In genomic region chr6:5095236-5095635, GRCh38 we compare ENCODE assay signal across 13 cellular contexts. TPM values are rescaled to one million over a fixed set of nuclear protein-coding genes. Genes with fewer than 3 reads are reported as not detected.
DNase-seq lines count a peak whose midpoint lies in the region; ATAC-seq, FAIRE-seq and TF ChIP-seq lines count a peak whose summit lies in the region.
"Had no signal": no experiment of that assay in that cellular context is flagged by ENCODE, and none has a peak within 500 bp of the region (broad histone marks: within the 10 kb centered on the region; RNA-seq: fewer than 3 reads in every experiment).

No MANE protein-coding gene starts in this region.

- TF ChIP-seq POLR2A in GM12892 (IDR thresholded peaks at IDR 0.05; ENCODE audit: low read depth, low read length) (no peak), K562 (conservative IDR thresholded peaks at IDR 0.05) (no peak)

- H3K27me3 ChIP-seq in K562 (ENCODE audit: control insufficient read depth in 2 of 2, insufficient read depth in 2 of 2, low read length in 2 of 2): peaks cover 13% of the 10 kb centered on the region in 2 experiments
- H3K27me3 ChIP-seq in psoas muscle (ENCODE audit: insufficient read depth in 3 of 3, low read length in 2 of 3): peaks cover 0 to 3% (median 2%) of the 10 kb centered on the region in 3 donors
- H3K27me3 ChIP-seq: tibial nerve had no signal

- FAIRE-seq in GM12892 (lab: Jason Lieb, UNC) (peak; percentile 5), K562 (lab: Jason Lieb, UNC) (no peak)
- FAIRE-seq: islet of Langerhans had no signal

- no peak for TF ChIP-seq EP300 in K562 (IDR thresholded peaks at IDR 0.05; ENCODE audit: low read length)

- intact Hi-C loops in K562 (cut with micrococcal nuclease): no loop called here
- intact Hi-C loops in psoas muscle (cut with DNase I): no loop called here

- no peak overlapping the region for H3K27ac Mint-ChIP-seq in activated CD8-positive, alpha-beta T cell treated with anti-CD3 and anti-CD28 coated beads, Interleukin-2, amount 10 ng/mL, durations not matched to agents 7 days and 5 days
- H3K27ac Mint-ChIP-seq: CD4-positive, alpha-beta T cell had no signal

- no peak overlapping the region for H3K4me3 ChIP-seq in K562
- no peak overlapping the region for H3K4me3 ChIP-seq in psoas muscle
- H3K4me3 ChIP-seq: coronary artery, skin epidermis, tibial nerve had no signal

- no peaks in the 10 kb centered on the region for H3K36me3 Mint-ChIP-seq in activated CD8-positive, alpha-beta T cell treated with anti-CD3 and anti-CD28 coated beads, Interleukin-2, amount 10 ng/mL, durations not matched to agents 7 days and 5 days (ENCODE audit: low read depth)

- TF ChIP-seq CTCF in K562 (IDR thresholded peaks at IDR 0.05 in 2 of 3, conservative IDR thresholded peaks at IDR 0.05 in 1 of 3; ENCODE audit: insufficient read depth in 2 of 3, low read depth in 1 of 3, low read length in 3 of 3): no peak
- no peak for TF ChIP-seq CTCF in psoas muscle (IDR thresholded peaks at IDR 0.05)

- H3K36me3 ChIP-seq in K562 (ENCODE audit: control insufficient read depth, insufficient read depth, low read length) (no peaks in the 10 kb centered on the region), psoas muscle (ENCODE audit: insufficient read depth in 1 of 2, low read depth in 1 of 2) (no peaks in the 10 kb centered on the region)
- H3K36me3 ChIP-seq: tibial nerve had no signal

- DNase-seq in GM12892 (ENCODE audit: insufficient read length): no peak
- no peak for DNase-seq in K562 (ENCODE audit: extremely low read depth in 1 of 4, low spot score in 3 of 4)
- no peak for DNase-seq in psoas muscle
- no peak for DNase-seq in activated CD8-positive, alpha-beta T cell treated with anti-CD3 and anti-CD28 coated beads, Interleukin-2, amount 10 ng/mL, durations not matched to agents 7 days and 5 days
- no peak for DNase-seq in GDM1 (lab: John Stamatoyannopoulos, UW)
- no peak for DNase-seq in midbrain (lab: John Stamatoyannopoulos, UW)
- DNase-seq: CD4-positive, alpha-beta T cell had no signal

- H3K79me2 ChIP-seq in K562 (ENCODE audit: control insufficient read depth, insufficient read depth, low read length): no peaks in the 10 kb centered on the region

- peaks cover 12% of the 10 kb centered on the region for H3K27me3 Mint-ChIP-seq in activated CD8-positive, alpha-beta T cell treated with anti-CD3 and anti-CD28 coated beads, Interleukin-2, amount 10 ng/mL, durations not matched to agents 7 days and 5 days (ENCODE audit: low read depth)

- H3K9ac ChIP-seq in K562 (ENCODE audit: insufficient read depth in 1 of 2, low read depth in 2 of 2, low read length in 2 of 2): no peak overlapping the region

- TF ChIP-seq RAD21 in K562 (CRISPR knock-in tag; conservative IDR thresholded peaks at IDR 0.05 in 1 of 2, IDR thresholded peaks at IDR 0.05 in 1 of 2): no peak

- no peak overlapping the region for H2AFZ ChIP-seq in K562 (ENCODE audit: low read depth, low read length)

- H3K4me1 ChIP-seq in K562 (replicated peaks in 1 of 2; ENCODE audit: control insufficient read depth in 2 of 2, insufficient read depth in 2 of 2, low read length in 2 of 2) (peaks cover 0 to 10% of the 10 kb centered on the region in 2 experiments; a peak in 2 of 5 replicates), psoas muscle (no peaks in the 10 kb centered on the region)

- H3K27ac ChIP-seq in K562 (ENCODE audit: extremely low read depth, low read depth, low read length): no peak overlapping the region
- H3K27ac ChIP-seq in psoas muscle: no peak overlapping the region
- H3K27ac ChIP-seq: coronary artery, tibial nerve had no signal

- POLR2A ChIA-PET in K562 (lab: Yijun Ruan, JAX): no interaction called here
- POLR2A ChIA-PET in activated CD8-positive, alpha-beta T cell treated with anti-CD3 and anti-CD28 coated beads, Interleukin-2, amount 10 ng/mL, durations not matched to agents 7 days and 5 days (lab: Charles Lee): no interaction called here

- CTCF ChIA-PET in K562 (lab: Yijun Ruan, JAX; ENCODE audit: low intra/inter-chr PET ratio): no interaction called here
- CTCF ChIA-PET in activated CD8-positive, alpha-beta T cell treated with anti-CD3 and anti-CD28 coated beads, Interleukin-2, amount 10 ng/mL, durations not matched to agents 7 days and 5 days (lab: Charles Lee): no interaction called here

- H3K4me2 ChIP-seq in K562 (ENCODE audit: insufficient read depth, low read length): no peak overlapping the region

- H3K9me3 ChIP-seq in K562 (replicated peaks; ENCODE audit: control insufficient read depth, insufficient read depth, low read depth, low read length) (no peaks in the 10 kb centered on the region), psoas muscle (no peaks in the 10 kb centered on the region)
- H3K9me3 ChIP-seq: tibial nerve had no signal

- no peaks in the 10 kb centered on the region for H3K9me1 ChIP-seq in K562 (ENCODE audit: control insufficient read depth, insufficient read depth, low read length)

- no peaks in the 10 kb centered on the region for H3K9me3 Mint-ChIP-seq in activated CD8-positive, alpha-beta T cell treated with anti-CD3 and anti-CD28 coated beads, Interleukin-2, amount 10 ng/mL, durations not matched to agents 7 days and 5 days (ENCODE audit: insufficient read depth)
- H3K9me3 Mint-ChIP-seq: CD4-positive, alpha-beta T cell had no signal

- in situ Hi-C loops in K562 (cut with MboI): no loop called here

- H3K4me3 Mint-ChIP-seq in activated CD8-positive, alpha-beta T cell treated with anti-CD3 and anti-CD28 coated beads, Interleukin-2, amount 10 ng/mL, durations not matched to agents 7 days and 5 days: no peak overlapping the region
- H3K4me3 Mint-ChIP-seq: CD4-positive, alpha-beta T cell had no signal

- no peaks in the 10 kb centered on the region for H4K20me1 ChIP-seq in K562 (replicated peaks; ENCODE audit: control insufficient read depth, insufficient read depth, low read length)

- H3K4me1 Mint-ChIP-seq in activated CD8-positive, alpha-beta T cell treated with anti-CD3 and anti-CD28 coated beads, Interleukin-2, amount 10 ng/mL, durations not matched to agents 7 days and 5 days (ENCODE audit: low read depth): no peaks in the 10 kb centered on the region

- 62% methylated on average over 3 of the region's 3 CpGs for WGBS in K562 (ENCODE audit: insufficient coverage, low coverage, missing lambda C conversion rate)
- WGBS in psoas muscle, 3 donors: 72 to 83% (median 76%) methylated on average over 3 of the region's 3 CpGs

- ATAC-seq in GM21390 (IDR thresholded peaks at IDR 0.05; ENCODE audit: unreplicated experiment) (peak; percentile 81), HG03354 (IDR thresholded peaks at IDR 0.05; ENCODE audit: poor library complexity, severe bottlenecking, unreplicated experiment) (peak; percentile 87), K562 (no peak), psoas muscle (no peak)
- ATAC-seq in activated CD8-positive, alpha-beta T cell treated with anti-CD3 and anti-CD28 coated beads, Interleukin-2, amount 10 ng/mL, durations not matched to agents 7 days and 5 days: no peak

- BruUV-seq in K562 (replicated peaks; lab: Mats Ljungman, UMichigan): no TSS peak

TF ChIP-seq in K562, 482 proteins besides CTCF, POLR2A, EP300 and RAD21:
- TF ChIP-seq PKNOX1 (IDR thresholded peaks at IDR 0.05): peak; percentile 74
- TF ChIP-seq ZNF696 (CRISPR knock-in tag; conservative IDR thresholded peaks at IDR 0.05): no peak
- TF ChIP-seq ZNF217 (CRISPR knock-in tag; IDR thresholded peaks at IDR 0.05): no peak
- no peak for TF ChIP-seq ZNF511 (CRISPR knock-in tag; IDR thresholded peaks at IDR 0.05)
- TF ChIP-seq SMAD3 (CRISPR knock-in tag; conservative IDR thresholded peaks at IDR 0.05): no peak

RNA-seq across cellular contexts. Expression of gene PPP1R3G, which starts 10.1 kb away (rescaled TPM):
- polyA plus RNA-seq in GM12892 (2012; ENCODE audit: missing spikeins): 0.83 TPM
- total RNA-seq in K562 (2011; cell fraction: chromatin; rRNA removed; ENCODE audit: low replicate concordance): 0.37 TPM in 1 of 2 replicates, not detected in the other
- 0.50 and 0.53 TPM in 2 replicates for total RNA-seq in K562 (2011; cell fraction: nucleolus; rRNA removed)
- 0.29 and 0.46 TPM in 2 replicates for total RNA-seq in K562 (2011; cell fraction: nucleoplasm; rRNA removed)
- total RNA-seq in K562 (2014; rRNA removed) (0.08 TPM in 1 of 2 replicates, not detected in the other), K562 (2014; rRNA removed; fragmentation: Illumina TruSeq; extraction: Trizol) (not detected in 2 replicates), K562 (2015; rRNA removed; fragmentation: Illumina TruSeq; extraction: Trizol) (not detected in 2 replicates), K562 (2021) (0.04 TPM in 2 replicates), psoas muscle (under 1 TPM; 0.10 to 0.50 (median 0.33) TPM)
- polyA plus RNA-seq in K562 (2011; rRNA removed) (0.13 and 0.35 TPM in 2 replicates), K562 (2014; fragmentation: Illumina TruSeq; extraction: Trizol) (0.01 and 0.03 TPM in 2 replicates), K562 (2014; fragmentation: Nextera tagmentation; extraction: Ambion mirVana) (under 1 TPM in 1 of 2 experiments, not detected in 1; 0.01 TPM), K562 (2014; rRNA removed) (0.01 TPM in 2 replicates), psoas muscle (under 1 TPM; 0.06 to 0.13 (median 0.09) TPM)
- 0.35 and 0.51 TPM in 2 replicates for polyA plus RNA-seq in K562 (2011; cell fraction: cytosol; rRNA removed)
- 0.17 and 0.28 TPM in 2 replicates for polyA plus RNA-seq in K562 (2011; cell fraction: nucleus; rRNA removed)
- polyA plus RNA-seq in K562 (2012): 0.21 TPM in 2 replicates
- 0.21 and 0.27 TPM in 2 replicates for polyA minus RNA-seq in K562 (2011; rRNA and poly(A)+ RNA removed)
- 0.38 and 1.2 TPM in 2 replicates for polyA minus RNA-seq in K562 (2011; cell fraction: cytosol; rRNA and poly(A)+ RNA removed)
- 0.27 and 1.00 TPM in 2 replicates for polyA minus RNA-seq in K562 (2011; cell fraction: nucleus; rRNA and poly(A)+ RNA removed)
- total RNA-seq in activated CD8-positive, alpha-beta T cell treated with anti-CD3 and anti-CD28 coated beads, Interleukin-2, amount 10 ng/mL, durations not matched to agents 7 days and 5 days: under 1 TPM; 0.05 to 0.11 TPM
- total RNA-seq: CD4-positive, alpha-beta T cell had no signal

Comparison
In these comparisons a context has a peak if more than half of its experiments do, and no peak if none do; other contexts are left out.
1. ATAC-seq: peak in GM21390 (single experiment) and HG03354 (single experiment); none in K562 (single experiment), psoas muscle (0 of 4) and activated CD8-positive, alpha-beta T cell treated with anti-CD3 and anti-CD28 coated beads, Interleukin-2, amount 10 ng/mL, durations not matched to agents 7 days and 5 days (single experiment).